24 cellular contexts compared by ENCODE assay signal in genomic region chr13:47679391-47679790, GRCh38.
DNase-seq lines count a peak whose midpoint lies in the region; ATAC-seq and TF ChIP-seq lines count a peak whose summit lies in the region.
"Had no signal": no experiment of that assay in that cellular context is flagged by ENCODE, and none has a peak within 500 bp of the region (broad histone marks: within the 10 kb centered on the region; RNA-seq: fewer than 3 reads in every experiment).

No MANE protein-coding gene starts in this region.

- TF ChIP-seq CTCF in mammary epithelial cell (conservative IDR thresholded peaks at IDR 0.05 in 1 of 2, IDR thresholded peaks at IDR 0.05 in 1 of 2; ENCODE audit: extremely low read depth in 1 of 2, insufficient read depth in 1 of 2, low read depth in 1 of 2, low read length in 2 of 2) (no peak), hepatocyte (IDR thresholded peaks at IDR 0.05; ENCODE audit: poor library complexity) (no peak)

- H2AFZ ChIP-seq in mammary epithelial cell (ENCODE audit: low read depth, low read length): no peak overlapping the region
- H2AFZ ChIP-seq in hepatocyte: no peak overlapping the region

- H4K20me1 ChIP-seq in mammary epithelial cell (ENCODE audit: insufficient read depth, low read length) (no peaks in the 10 kb centered on the region), hepatocyte (ENCODE audit: insufficient read depth, poor library complexity, severe bottlenecking) (no peaks in the 10 kb centered on the region)

- H3K4me1 ChIP-seq in mammary epithelial cell (ENCODE audit: insufficient read depth, low read length) (peaks cover 5% of the 10 kb centered on the region), hepatocyte (ENCODE audit: insufficient read depth) (peaks cover 11% of the 10 kb centered on the region)
- H3K4me1 ChIP-seq: gastrocnemius medialis, right lobe of liver, upper lobe of left lung had no signal

- ATAC-seq in GM19324 (IDR thresholded peaks at IDR 0.05; ENCODE audit: low FRiP score, unreplicated experiment): no peak
- ATAC-seq: activated naive CD8-positive, alpha-beta T cell treated with anti-CD3 and anti-CD28 coated beads, Interleukin-2, amount 50 U/mL, for 24 hours; activated T-helper 17 cell treated with anti-CD3 and anti-CD28 coated beads, Interleukin-2, amount 50 U/mL, for 72 hours; effector memory CD8-positive, alpha-beta T cell; gastrocnemius medialis; GM12878; right lobe of liver had no signal

- H3K27me3 ChIP-seq in mammary epithelial cell (ENCODE audit: insufficient read depth, low read length) (peaks cover 3% of the 10 kb centered on the region), hepatocyte (no peaks in the 10 kb centered on the region)
- H3K27me3 ChIP-seq: gastrocnemius medialis, right lobe of liver, SJSA1, upper lobe of left lung had no signal

- no peaks in the 10 kb centered on the region for H3K79me2 ChIP-seq in mammary epithelial cell (ENCODE audit: insufficient read depth, low read length)
- no peaks in the 10 kb centered on the region for H3K79me2 ChIP-seq in hepatocyte

- H3K36me3 ChIP-seq in mammary epithelial cell (ENCODE audit: insufficient read depth, low read length): no peaks in the 10 kb centered on the region
- no peaks in the 10 kb centered on the region for H3K36me3 ChIP-seq in hepatocyte (replicated peaks; ENCODE audit: insufficient read depth, low read depth)
- H3K36me3 ChIP-seq: gastrocnemius medialis, right lobe of liver, SJSA1, upper lobe of left lung had no signal

- H3K9ac ChIP-seq in mammary epithelial cell (ENCODE audit: insufficient read depth, low read length): no peak overlapping the region

- H3K27ac ChIP-seq in mammary epithelial cell (ENCODE audit: insufficient read depth, low read depth, low read length): no peak overlapping the region
- peak overlapping the region; percentile 43 for H3K27ac ChIP-seq in hepatocyte
- H3K27ac ChIP-seq: gastrocnemius medialis, right lobe of liver, SJSA1, upper lobe of left lung had no signal

- H3K9me3 ChIP-seq in mammary epithelial cell (replicated peaks; ENCODE audit: insufficient read depth, low read length) (no peaks in the 10 kb centered on the region), hepatocyte (ENCODE audit: low read depth) (no peaks in the 10 kb centered on the region)
- H3K9me3 ChIP-seq: gastrocnemius medialis, right lobe of liver, SJSA1, upper lobe of left lung had no signal

- no peaks in the 10 kb centered on the region for H3K9me2 ChIP-seq in hepatocyte (replicated peaks; ENCODE audit: insufficient read depth)

- H3K4me2 ChIP-seq in mammary epithelial cell (ENCODE audit: insufficient read depth, low read depth, low read length): no peak overlapping the region
- H3K4me2 ChIP-seq in hepatocyte: no peak overlapping the region

- in situ Hi-C loops in mammary epithelial cell (cut with MboI; ENCODE audit: low sequenced_read_pairs in 2 of 2): no loop called here

- dilution Hi-C loops in mammary epithelial cell (cut with HindIII; ENCODE audit: low sequenced_read_pairs): no loop called here

- intact Hi-C loops in mammary epithelial cell (cut with micrococcal nuclease) (no loop called here), posterior cingulate gyrus (cut with DNase I) (no loop called here)

- DNase-seq in AG08395 (ENCODE audit: low spot score) (peak; percentile 64), HT1080 (ENCODE audit: low read depth) (peak; percentile 80), mammary epithelial cell (peak; percentile 12), hepatocyte (ENCODE audit: low spot score) (peak; percentile 34), posterior cingulate gyrus (no peak), SKM-1 (lab: John Stamatoyannopoulos, UW; ENCODE audit: unreplicated experiment) (no peak), HT-29 (ENCODE audit: low spot score) (no peak)
- DNase-seq: ACHN; activated CD4-positive, CD25-positive, alpha-beta regulatory T cell treated with anti-CD3 and anti-CD28 coated beads, Interleukin-2, amount 50 U/mL, for 72 hours; activated naive CD8-positive, alpha-beta T cell treated with anti-CD3 and anti-CD28 coated beads, Interleukin-2, amount 50 U/mL, for 24 hours; effector memory CD8-positive, alpha-beta T cell; gastrocnemius medialis; Karpas-422; NCI-H1105 treated with DMSO at 0.1 percent for 48 hours; NCI-H2107; NCI-H526; right lobe of liver; stimulated activated CD4-positive, alpha-beta T cell treated with anti-CD3 and anti-CD28 coated beads, Interleukin-1b, Interleukin-23, amount 100 ng/mL, for 48 hours; T-helper 9 cell; upper lobe of left lung had no signal

- CTCF ChIA-PET in mammary epithelial cell (lab: Charles Lee; ENCODE audit: low non-redundant PET): no interaction called here

- H3K4me3 ChIP-seq in mammary epithelial cell (replicated peaks in 1 of 3; ENCODE audit: insufficient read depth in 1 of 3, low read depth in 2 of 3, low read length in 3 of 3): no peak overlapping the region
- H3K4me3 ChIP-seq in hepatocyte: no peak overlapping the region
- H3K4me3 ChIP-seq: gastrocnemius medialis, GM12878, right lobe of liver, SJSA1, upper lobe of left lung had no signal

- BruUV-seq in mammary epithelial cell (replicated peaks; lab: Mats Ljungman, UMichigan): no TSS peak

- 64% methylated on average over 1 of the region's 1 CpG for WGBS in mammary epithelial cell (ENCODE audit: low coverage, missing lambda C conversion rate)
- 43% methylated on average over 1 of the region's 1 CpG for WGBS in hepatocyte (ENCODE audit: low lambda C conversion rate, missing lambda C conversion rate)

Comparison
In these comparisons a context has a peak if more than half of its experiments do, and no peak if none do; other contexts are left out.
1. DNase-seq: peak in AG08395 (single experiment), HT1080 (single experiment), mammary epithelial cell (single experiment) and hepatocyte (single experiment); none in posterior cingulate gyrus (0 of 10), SKM-1 (single experiment) and HT-29 (single experiment).